Comparison of ENCODE assay signal across 11 cellular contexts in the genomic region with DNA sequence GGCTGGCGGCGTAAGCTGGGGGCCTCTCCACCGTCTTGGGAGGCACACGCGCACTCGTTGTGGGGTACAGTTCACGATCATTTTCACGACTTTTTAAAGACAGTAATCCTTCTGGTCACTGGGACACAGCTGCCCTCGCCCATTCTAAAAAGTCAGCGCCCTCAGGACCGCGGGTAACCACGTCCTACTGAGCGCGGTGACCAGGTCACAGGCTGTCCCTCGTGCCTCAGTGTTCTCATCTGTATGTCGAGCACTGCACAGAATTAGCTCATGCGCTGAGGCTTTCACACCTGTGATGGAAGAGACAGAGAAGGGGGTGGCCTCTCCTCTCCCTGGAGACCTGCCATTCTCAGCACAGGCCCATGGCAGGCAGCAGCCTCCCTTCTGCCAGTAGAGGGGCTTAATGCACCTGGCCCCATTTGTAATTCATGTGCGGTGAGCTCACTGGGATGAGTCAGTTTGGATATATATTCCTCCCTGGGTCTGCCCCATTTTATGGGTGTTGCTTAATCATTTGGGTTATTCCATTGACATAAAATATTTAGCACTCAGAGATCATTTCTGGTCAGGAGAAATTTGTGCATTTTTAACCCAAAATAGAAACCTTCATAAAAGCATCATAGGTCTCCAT. TPM values are rescaled to one million over a fixed set of nuclear protein-coding genes. Genes with fewer than 3 reads are reported as not detected.
DNase-seq lines count a peak whose midpoint lies in the region; TF ChIP-seq lines count a peak whose summit lies in the region.
"Not testable (repeated sequence)": the region's sequence is repeated elsewhere in the genome, so short reads cannot be mapped to it uniquely, and the experiment has no call there.
"Had no signal": no experiment of that assay in that cellular context is flagged by ENCODE, and none has a peak within 500 bp of the region (broad histone marks: within the 10 kb centered on the region; RNA-seq: fewer than 3 reads in every experiment).

No MANE protein-coding gene starts in this region.

- H3K4me1 ChIP-seq in uterus = not testable (repeated sequence)

- TF ChIP-seq POLR2A in uterus (IDR thresholded peaks at IDR 0.05) = not testable (repeated sequence)

- peak overlapping the region; percentile 89 for H3K27ac Mint-ChIP-seq in endothelial cell (ENCODE audit: unreplicated experiment)

- H3K9me3 Mint-ChIP-seq in endothelial cell (ENCODE audit: unreplicated experiment) = not testable (repeated sequence)

- H3K36me3 ChIP-seq in uterus = not testable (repeated sequence)

- not testable (repeated sequence) for H3K27me3 ChIP-seq in layer of hippocampus (ENCODE audit: control insufficient read depth, insufficient read depth, low read length); uterus

- intact Hi-C loops in uterus (cut with DNase I; ENCODE audit: low total_unique reads) = not testable (repeated sequence)

- H3K27ac ChIP-seq in layer of hippocampus (ENCODE audit: low read depth, low read length) (peak overlapping the region; percentile 92), uterus (peak overlapping the region; percentile 74 to 97)

- not testable (repeated sequence) for H3K9me3 ChIP-seq in uterus

- peak overlapping the region; percentile 59; the same call in 1 of the 2 replicates for H3K4me3 ChIP-seq in GM08714 (ENCODE audit: low read length)
- H3K4me3 ChIP-seq in uterus = peak overlapping the region; percentile 46 to 50

- H3K36me3 Mint-ChIP-seq in endothelial cell (ENCODE audit: low read depth, unreplicated experiment) = not testable (repeated sequence)

- H3K4me3 Mint-ChIP-seq in endothelial cell (ENCODE audit: unreplicated experiment) = peak overlapping the region; percentile 95

- peak in 2 of 3 experiments; percentile 9 to 73 for DNase-seq in NCI-H1417 (lab: John Stamatoyannopoulos, UW)
- peak; percentile 8 for DNase-seq in T follicular helper cell (ENCODE audit: low read depth)
- peak; percentile 46 for DNase-seq in activated naive CD4-positive, alpha-beta T cell treated with anti-CD3 and anti-CD28 coated beads, Interleukin-2, amount 50 U/mL, for 16 hours
- not testable (repeated sequence) for DNase-seq in endothelial cell (ENCODE audit: low spot score)
- DNase-seq in renal cortical epithelial cell (ENCODE audit: low read depth) = peak; percentile 23
- peak; percentile 25 to 47 for DNase-seq in uterus

- TF ChIP-seq CTCF in endothelial cell (IDR thresholded peaks at IDR 0.05; ENCODE audit: unreplicated experiment); uterus (IDR thresholded peaks at IDR 0.05): not testable (repeated sequence)

- not testable (repeated sequence) for H3K4me1 Mint-ChIP-seq in endothelial cell (ENCODE audit: unreplicated experiment)

- not testable (repeated sequence) for H3K27me3 Mint-ChIP-seq in endothelial cell (ENCODE audit: unreplicated experiment)

RNA-seq across cellular contexts. Expression of a gene that starts 45.1 kb away (rescaled TPM):
- total RNA-seq in endothelial cell (ENCODE audit: unreplicated experiment) (not detected), renal cortical epithelial cell (not detected in 2 replicates), uterus (not detected)
- total RNA-seq: dermis microvascular lymphatic vessel endothelial cell; pulmonary artery endothelial cell; T-helper 2 cell treated with Interferon-gamma antibody and Interleukin-4, amounts not matched to agents 100 ng/mL and 5 ng/mL, for 36 hours had no signal
